20 cellular contexts compared by ENCODE assay signal in the genomic region with DNA sequence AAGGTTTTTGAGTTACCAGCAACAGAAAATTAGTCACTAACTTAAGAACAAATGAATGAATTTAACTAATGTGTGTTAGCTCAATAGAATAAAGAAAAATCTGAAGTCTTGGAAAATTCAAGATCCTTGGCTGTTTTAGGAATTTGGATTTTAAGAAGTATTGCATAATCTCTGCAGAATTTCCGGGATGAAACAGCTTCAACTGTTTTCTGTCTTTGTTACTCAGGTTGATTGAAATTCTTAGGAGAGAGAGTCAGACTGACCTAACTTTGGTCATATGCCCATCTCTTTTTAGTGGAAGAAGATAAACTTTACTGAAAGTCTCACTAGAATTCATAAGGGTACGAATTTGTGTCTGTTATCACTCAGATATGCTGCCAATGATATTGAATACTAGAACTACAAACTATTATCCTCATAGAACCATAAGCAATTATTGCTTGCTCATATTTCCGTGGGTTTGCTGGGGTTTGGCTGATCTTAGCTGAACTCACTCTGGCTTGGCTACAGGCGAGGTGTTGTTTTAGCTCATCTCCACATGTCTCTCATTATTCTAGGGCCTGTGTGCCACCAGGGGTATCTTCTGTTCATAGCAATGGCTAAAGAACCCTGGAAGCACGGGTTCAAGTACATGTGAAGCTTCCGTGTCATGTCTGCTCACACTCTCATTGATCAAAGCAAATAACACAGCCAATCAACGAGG.
A peak's percentile ranks its signal among the peaks of the same experiment; 100 is the strongest.
DNase-seq lines count a peak whose midpoint lies in the region; ATAC-seq and TF ChIP-seq lines count a peak whose summit lies in the region.
"Had no signal": no experiment of that assay in that cellular context is flagged by ENCODE, and none has a peak within 500 bp of the region (broad histone marks: within the 10 kb centered on the region; RNA-seq: fewer than 3 reads in every experiment).

No MANE protein-coding gene starts in this region.

- H3K4me1 Mint-ChIP-seq in activated naive CD8-positive, alpha-beta T cell treated with anti-CD3 and anti-CD28 coated beads, Interleukin-2, amount 50 U/mL, for 24 hours = no peaks in the 10 kb centered on the region
- H3K4me1 Mint-ChIP-seq: activated B cell treated with CpG ODN at 0.5 μM for 24 hours; activated CD4-positive, alpha-beta memory T cell treated with anti-CD3 and anti-CD28 coated beads, Interleukin-2, amount 10 ng/mL, durations not matched to agents 7 days and 5 days had no signal

- no peak overlapping the region for H3K4me3 ChIP-seq in right atrium auricular region
- no peak overlapping the region for H3K4me3 ChIP-seq in esophagus muscularis mucosa
- no peak overlapping the region for H3K4me3 ChIP-seq in right cardiac atrium (ENCODE audit: low read length)
- H3K4me3 ChIP-seq in vagina = no peak overlapping the region
- H3K4me3 ChIP-seq: stomach had no signal

- H3K36me3 ChIP-seq in right atrium auricular region (no peaks in the 10 kb centered on the region), esophagus muscularis mucosa (no peaks in the 10 kb centered on the region), vagina (no peaks in the 10 kb centered on the region)
- H3K36me3 ChIP-seq: neutrophil, stomach had no signal

- peaks cover 10% of the 10 kb centered on the region for H3K9me3 Mint-ChIP-seq in activated naive CD8-positive, alpha-beta T cell treated with anti-CD3 and anti-CD28 coated beads, Interleukin-2, amount 50 U/mL, for 24 hours
- H3K9me3 Mint-ChIP-seq: type B pancreatic cell had no signal

- TF ChIP-seq CTCF in right atrium auricular region (IDR thresholded peaks at IDR 0.05) (no peak), esophagus muscularis mucosa (IDR thresholded peaks at IDR 0.05) (no peak), vagina (IDR thresholded peaks at IDR 0.05) (no peak)

- H3K27ac ChIP-seq in right atrium auricular region = peak overlapping the region in 1 of 2 donors; percentile 59
- peak overlapping the region in 3 of 4 donors; percentile 30 to 48 (median 39) for H3K27ac ChIP-seq in esophagus muscularis mucosa (replicated peaks in 1 of 4)
- H3K27ac ChIP-seq in right cardiac atrium (ENCODE audit: low read length) = peak overlapping the region; percentile 58
- H3K27ac ChIP-seq in vagina = peak overlapping the region; percentile 53
- H3K27ac ChIP-seq: neutrophil had no signal

- H3K4me3 Mint-ChIP-seq in activated naive CD8-positive, alpha-beta T cell treated with anti-CD3 and anti-CD28 coated beads, Interleukin-2, amount 50 U/mL, for 24 hours = no peak overlapping the region
- H3K4me3 Mint-ChIP-seq: activated B cell treated with CpG ODN at 0.5 μM for 24 hours; activated CD4-positive, alpha-beta memory T cell treated with anti-CD3 and anti-CD28 coated beads, Interleukin-2, amount 10 ng/mL, durations not matched to agents 7 days and 5 days; type B pancreatic cell had no signal

- no peaks in the 10 kb centered on the region for H3K27me3 ChIP-seq in right atrium auricular region
- no peaks in the 10 kb centered on the region for H3K27me3 ChIP-seq in esophagus muscularis mucosa
- H3K27me3 ChIP-seq in right cardiac atrium (ENCODE audit: control insufficient read depth, insufficient read depth) = no peaks in the 10 kb centered on the region
- no peaks in the 10 kb centered on the region for H3K27me3 ChIP-seq in vagina
- H3K27me3 ChIP-seq: neutrophil, stomach had no signal

- no peak for TF ChIP-seq POLR2A in esophagus muscularis mucosa (IDR thresholded peaks at IDR 0.05; ENCODE audit: low read depth)
- TF ChIP-seq POLR2A in vagina (IDR thresholded peaks at IDR 0.05) = no peak

- intact Hi-C loops in Right ventricle myocardium superior (cut with DNase I) (no loop called here), esophagus muscularis mucosa (cut with DNase I) (no loop called here), right cardiac atrium (cut with DNase I) (no loop called here), vagina (cut with DNase I) (no loop called here)

- H3K9me3 ChIP-seq in right atrium auricular region (no peaks in the 10 kb centered on the region), esophagus muscularis mucosa (no peaks in the 10 kb centered on the region), right cardiac atrium (ENCODE audit: control insufficient read depth, low read length) (no peaks in the 10 kb centered on the region), vagina (no peaks in the 10 kb centered on the region)
- H3K9me3 ChIP-seq: neutrophil, stomach had no signal

- 74% methylated on average over 7 of the region's 7 CpGs for WGBS in esophagus muscularis mucosa
- WGBS in right cardiac atrium = 70% methylated on average over 7 of the region's 7 CpGs

- H3K4me1 ChIP-seq in right atrium auricular region (no peaks in the 10 kb centered on the region), esophagus muscularis mucosa (no peaks in the 10 kb centered on the region), right cardiac atrium (ENCODE audit: control insufficient read depth, insufficient read depth, low read length) (peaks cover 2% of the 10 kb centered on the region), vagina (no peaks in the 10 kb centered on the region)
- H3K4me1 ChIP-seq: stomach had no signal

- peak; percentile 43 for ATAC-seq in Right ventricle myocardium superior (ENCODE audit: poor library complexity)
- ATAC-seq in right cardiac atrium = no peak
- no peak for ATAC-seq in activated naive CD8-positive, alpha-beta T cell treated with anti-CD3 and anti-CD28 coated beads, Interleukin-2, amount 50 U/mL, for 24 hours
- ATAC-seq in HG02840 (IDR thresholded peaks at IDR 0.05; ENCODE audit: low FRiP score, unreplicated experiment) = no peak

- TF ChIP-seq EP300 in esophagus muscularis mucosa (IDR thresholded peaks at IDR 0.05) = no peak

- DNase-seq in Right ventricle myocardium superior (no peak), right atrium auricular region (ENCODE audit: low spot score) (no peak), esophagus muscularis mucosa (ENCODE audit: extremely low spot score) (no peak), right cardiac atrium (no peak), vagina (ENCODE audit: extremely low spot score in 2 of 2) (no peak), cerebellum (ENCODE audit: low spot score) (no peak)
- no peak for DNase-seq in activated naive CD8-positive, alpha-beta T cell treated with anti-CD3 and anti-CD28 coated beads, Interleukin-2, amount 50 U/mL, for 24 hours
- DNase-seq: 8988T; activated B cell treated with CpG ODN at 0.5 μM for 24 hours; activated CD4-positive, alpha-beta memory T cell treated with anti-CD3 and anti-CD28 coated beads, Interleukin-2, amount 10 ng/mL, durations not matched to agents 7 days and 5 days; activated effector memory CD4-positive, alpha-beta T cell treated with anti-CD3 and anti-CD28 coated beads, Interleukin-2, amount 50 U/mL, for 16 hours; COR-L47; dermis blood vessel endothelial cell; DMS79 treated with DMSO at 0.1 percent for 48 hours; NCI-H1436; NCI-H526; stomach had no signal

- H3K27me3 Mint-ChIP-seq in activated naive CD8-positive, alpha-beta T cell treated with anti-CD3 and anti-CD28 coated beads, Interleukin-2, amount 50 U/mL, for 24 hours = no peaks in the 10 kb centered on the region
- H3K27me3 Mint-ChIP-seq: activated B cell treated with CpG ODN at 0.5 μM for 24 hours; activated CD4-positive, alpha-beta memory T cell treated with anti-CD3 and anti-CD28 coated beads, Interleukin-2, amount 10 ng/mL, durations not matched to agents 7 days and 5 days had no signal

- H3K36me3 Mint-ChIP-seq in activated naive CD8-positive, alpha-beta T cell treated with anti-CD3 and anti-CD28 coated beads, Interleukin-2, amount 50 U/mL, for 24 hours (ENCODE audit: low read depth) = no peaks in the 10 kb centered on the region
- H3K36me3 Mint-ChIP-seq: type B pancreatic cell had no signal

- H3K27ac Mint-ChIP-seq in activated naive CD8-positive, alpha-beta T cell treated with anti-CD3 and anti-CD28 coated beads, Interleukin-2, amount 50 U/mL, for 24 hours = no peak overlapping the region
- H3K27ac Mint-ChIP-seq: activated B cell treated with CpG ODN at 0.5 μM for 24 hours; activated CD4-positive, alpha-beta memory T cell treated with anti-CD3 and anti-CD28 coated beads, Interleukin-2, amount 10 ng/mL, durations not matched to agents 7 days and 5 days; type B pancreatic cell had no signal
